ENCODE assay signal across 17 cellular contexts in the genomic region with DNA sequence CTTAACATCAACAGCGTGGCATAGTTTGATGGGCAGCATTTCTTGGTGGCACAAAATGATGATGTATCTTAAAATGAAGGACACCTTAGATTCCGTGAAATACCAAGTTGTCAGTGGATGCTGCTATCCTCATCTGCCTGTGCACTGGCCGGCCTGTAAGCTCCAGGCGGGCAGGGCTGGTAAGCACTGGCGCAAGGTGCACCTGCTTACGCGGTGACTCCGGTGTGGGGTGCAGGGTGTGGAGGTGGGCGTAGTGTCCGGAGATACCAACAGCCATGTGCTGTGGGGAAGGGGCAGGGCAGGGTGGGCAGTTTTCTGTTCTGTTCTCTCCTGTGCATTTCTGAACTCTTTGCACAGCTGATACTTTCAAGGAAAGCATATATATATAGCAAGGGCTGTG.
DNase-seq lines count a peak whose midpoint lies in the region; ATAC-seq and TF ChIP-seq lines count a peak whose summit lies in the region.
"Had no signal": no experiment of that assay in that cellular context is flagged by ENCODE, and none has a peak within 500 bp of the region (broad histone marks: within the 10 kb centered on the region; RNA-seq: fewer than 3 reads in every experiment).

No MANE protein-coding gene starts in this region.

- peak; percentile 57 for DNase-seq in Right ventricle myocardium inferior (ENCODE audit: missing footprints)
- no peak for DNase-seq in left ventricle myocardium inferior
- DNase-seq in H9: no peak
- DNase-seq in neuronal stem cell (ENCODE audit: low spot score): no peak
- DNase-seq in trophoblast cell: no peak
- no peak for DNase-seq in activated CD8-positive, alpha-beta memory T cell treated with anti-CD3 and anti-CD28 coated beads, Interleukin-2, amount 50 U/mL, for 48 hours
- DNase-seq: ACHN; BE2C; C1 segment of cervical spinal cord; CD4-positive, CD25-positive, alpha-beta regulatory T cell; GOT3 had no signal

- H3K27me3 ChIP-seq in left ventricle myocardium inferior (ENCODE audit: low read depth) (no peaks in the 10 kb centered on the region), H9 (ENCODE audit: insufficient read depth, low read length) (no peaks in the 10 kb centered on the region), neuronal stem cell (ENCODE audit: control insufficient read depth in 3 of 3, insufficient read depth in 3 of 3, low read depth in 1 of 3, low read length in 3 of 3) (no peaks in the 10 kb centered on the region), trophoblast cell (ENCODE audit: insufficient read depth, low read length) (no peaks in the 10 kb centered on the region)
- H3K27me3 ChIP-seq: BE2C had no signal

- no peak overlapping the region for H3K56ac ChIP-seq in H9 (ENCODE audit: insufficient read length, low read depth, low read length)

- no peak overlapping the region for H2BK5ac ChIP-seq in H9 (ENCODE audit: insufficient read length, low read length)
- peak overlapping the region; percentile 29 for H2BK5ac ChIP-seq in neuronal stem cell (ENCODE audit: low read length)
- H2BK5ac ChIP-seq in trophoblast cell (ENCODE audit: low read depth, low read length, poor library complexity): no peak overlapping the region

- H3K79me1 ChIP-seq in H9 (ENCODE audit: insufficient read depth, low read depth, low read length, poor library complexity, severe bottlenecking): no peaks in the 10 kb centered on the region
- peaks cover 7% of the 10 kb centered on the region for H3K79me1 ChIP-seq in neuronal stem cell (ENCODE audit: low read depth, low read length)
- no peaks in the 10 kb centered on the region for H3K79me1 ChIP-seq in trophoblast cell (ENCODE audit: low read length)

- H3K4me3 ChIP-seq in left ventricle myocardium inferior (no peak overlapping the region), neuronal stem cell (ENCODE audit: low read length in 2 of 2) (no peak overlapping the region), trophoblast cell (ENCODE audit: low read depth, low read length) (no peak overlapping the region)
- H3K4me3 ChIP-seq: HAP-1 had no signal

- H3K4me2 ChIP-seq in H9 (ENCODE audit: insufficient read depth, insufficient read length, low read length) (no peak overlapping the region), neuronal stem cell (ENCODE audit: insufficient read depth, low read length, poor library complexity, severe bottlenecking) (no peak overlapping the region), trophoblast cell (ENCODE audit: low read length) (no peak overlapping the region)

- H4K8ac ChIP-seq in H9 (replicated peaks; ENCODE audit: insufficient read length, low read depth, low read length): no peak overlapping the region
- no peak overlapping the region for H4K8ac ChIP-seq in neuronal stem cell (ENCODE audit: low read depth, low read length)
- no peak overlapping the region for H4K8ac ChIP-seq in trophoblast cell (ENCODE audit: low read depth, low read length)

- H2AFZ ChIP-seq in H9 (ENCODE audit: low read length) (no peak overlapping the region), neuronal stem cell (ENCODE audit: low read length) (no peak overlapping the region), trophoblast cell (ENCODE audit: insufficient read depth, low read length, poor library complexity) (no peak overlapping the region)

- peaks cover 3% of the 10 kb centered on the region for H3K4me1 ChIP-seq in left ventricle myocardium inferior
- H3K4me1 ChIP-seq in H9 (ENCODE audit: insufficient read depth, low read length): no peaks in the 10 kb centered on the region
- H3K4me1 ChIP-seq in neuronal stem cell (ENCODE audit: control insufficient read depth in 2 of 2, insufficient read depth in 1 of 2, low read depth in 1 of 2, low read length in 2 of 2): peaks cover 1 to 8% of the 10 kb centered on the region in 2 donors
- peaks cover 3 to 7% of the 10 kb centered on the region in 2 experiments for H3K4me1 ChIP-seq in trophoblast cell (ENCODE audit: control insufficient read depth in 1 of 2, insufficient read depth in 2 of 2, low read length in 2 of 2)
- H3K4me1 ChIP-seq: BE2C, HAP-1 had no signal

- H3K23ac ChIP-seq in H9 (ENCODE audit: insufficient read length, low read depth, low read length): no peak overlapping the region
- H3K23ac ChIP-seq in neuronal stem cell (ENCODE audit: low read depth, low read length, poor library complexity): no peak overlapping the region
- H3K23ac ChIP-seq in trophoblast cell (ENCODE audit: low read length): no peak overlapping the region

- no peaks in the 10 kb centered on the region for H3K36me3 ChIP-seq in left ventricle myocardium inferior
- peaks cover 2 to 17% of the 10 kb centered on the region in 2 donors for H3K36me3 ChIP-seq in neuronal stem cell (replicated peaks in 1 of 2; ENCODE audit: control insufficient read depth in 2 of 2, insufficient read depth in 2 of 2, low read length in 2 of 2)
- H3K36me3 ChIP-seq in trophoblast cell (ENCODE audit: control insufficient read depth in 1 of 2, insufficient read depth in 2 of 2, low read length in 2 of 2): peaks cover 0 to 5% of the 10 kb centered on the region in 2 experiments
- H3K36me3 ChIP-seq: BE2C, HAP-1 had no signal

- no peak overlapping the region for H3K18ac ChIP-seq in H9 (ENCODE audit: insufficient read length, low read depth, low read length)
- H3K18ac ChIP-seq in neuronal stem cell (ENCODE audit: low read length): peak overlapping the region; percentile 62
- no peak overlapping the region for H3K18ac ChIP-seq in trophoblast cell (ENCODE audit: low read length)

- no peak overlapping the region for H3T11ph ChIP-seq in H9 (ENCODE audit: low read length)

- H3K4me3 Mint-ChIP-seq in H9 (no peak overlapping the region), brain (no peak overlapping the region)
- H3K4me3 Mint-ChIP-seq: CD4-positive, CD25-positive, alpha-beta regulatory T cell; CD8-positive, alpha-beta memory T cell; IgD-negative memory B cell had no signal

- H3K14ac ChIP-seq in H9 (ENCODE audit: insufficient read depth, low read length) (no peak overlapping the region), neuronal stem cell (ENCODE audit: low read length) (peak overlapping the region; percentile 87), trophoblast cell (ENCODE audit: low read length) (no peak overlapping the region)

- intact Hi-C loops in Right ventricle myocardium inferior (cut with DNase I): no loop called here
- intact Hi-C loops in left ventricle myocardium inferior (cut with micrococcal nuclease): no loop called here

- H2AK5ac ChIP-seq in H9 (ENCODE audit: insufficient read length, low read length) (no peak overlapping the region), neuronal stem cell (ENCODE audit: low read depth, low read length) (peak overlapping the region; percentile 64), trophoblast cell (ENCODE audit: low read length) (no peak overlapping the region)

- no peaks in the 10 kb centered on the region; a peak in 1 of 5 replicates for H3K9me3 Mint-ChIP-seq in H9
- peaks cover 0 to 5% (median 0%) of the 10 kb centered on the region in 5 experiments for H3K9me3 Mint-ChIP-seq in brain
- H3K9me3 Mint-ChIP-seq: CD8-positive, alpha-beta memory T cell; IgD-negative memory B cell had no signal

- no peaks in the 10 kb centered on the region for H4K20me1 ChIP-seq in H9 (ENCODE audit: control insufficient read depth, insufficient read depth, insufficient read length)

- H3K9me3 ChIP-seq in left ventricle myocardium inferior (replicated peaks) (no peaks in the 10 kb centered on the region), H9 (ENCODE audit: control insufficient read depth, low read depth, low read length) (no peaks in the 10 kb centered on the region), neuronal stem cell (replicated peaks in 1 of 2; ENCODE audit: control insufficient read depth in 2 of 2, insufficient read depth in 1 of 2, low read depth in 1 of 2, low read length in 2 of 2) (peaks cover 0 to 2% of the 10 kb centered on the region in 2 donors), trophoblast cell (ENCODE audit: insufficient read depth, low read depth, low read length) (peaks cover 6% of the 10 kb centered on the region)
- H3K9me3 ChIP-seq: BE2C, Caco-2, HAP-1 had no signal

- no peaks in the 10 kb centered on the region for H3K79me2 ChIP-seq in H9 (ENCODE audit: insufficient read depth, low read length)
- H3K79me2 ChIP-seq in trophoblast cell (ENCODE audit: control insufficient read depth, insufficient read depth, low read length, poor library complexity): no peaks in the 10 kb centered on the region

- H2BK20ac ChIP-seq in H9 (ENCODE audit: low read depth, low read length, poor library complexity, severe bottlenecking): no peak overlapping the region

- H4K91ac ChIP-seq in H9 (ENCODE audit: insufficient read length, low read depth, low read length) (no peak overlapping the region), neuronal stem cell (ENCODE audit: low read depth, low read length, poor library complexity) (no peak overlapping the region), trophoblast cell (ENCODE audit: low read depth, low read length) (no peak overlapping the region)

- no peaks in the 10 kb centered on the region; the same call in 1 of the 2 replicates for H3K27me3 Mint-ChIP-seq in H9 (ENCODE audit: low read depth)
- no peaks in the 10 kb centered on the region for H3K27me3 Mint-ChIP-seq in brain
- H3K27me3 Mint-ChIP-seq: CD4-positive, CD25-positive, alpha-beta regulatory T cell; CD8-positive, alpha-beta memory T cell had no signal

- no peaks in the 10 kb centered on the region for H3K36me3 Mint-ChIP-seq in H9 (ENCODE audit: insufficient read depth in 1 of 3, low read depth in 3 of 3)
- H3K36me3 Mint-ChIP-seq in brain: no peaks in the 10 kb centered on the region
- H3K36me3 Mint-ChIP-seq: CD4-positive, CD25-positive, alpha-beta regulatory T cell; CD8-positive, alpha-beta memory T cell had no signal

- H3K4ac ChIP-seq in H9 (ENCODE audit: low read depth, low read length) (no peak overlapping the region), neuronal stem cell (ENCODE audit: low read length) (no peak overlapping the region), trophoblast cell (ENCODE audit: low read depth, low read length) (no peak overlapping the region)

- no peak overlapping the region for H4K12ac ChIP-seq in trophoblast cell (ENCODE audit: low read depth, low read length)

- H3K27ac Mint-ChIP-seq in H9 (peak overlapping the region in 2 of 3 experiments; percentile 47 to 87; a peak in 3 of 7 replicates), brain (peak overlapping the region in 3 of 5 experiments; percentile 41 to 90 (median 78))
- H3K27ac Mint-ChIP-seq: CD4-positive, CD25-positive, alpha-beta regulatory T cell; CD8-positive, alpha-beta memory T cell; IgD-negative memory B cell had no signal

- TF ChIP-seq CTCF in left ventricle myocardium inferior (IDR thresholded peaks at IDR 0.05; ENCODE audit: borderline replicate concordance): no peak
- no peak for TF ChIP-seq CTCF in H9 (conservative IDR thresholded peaks at IDR 0.05)
- no peak for TF ChIP-seq CTCF in brain (conservative IDR thresholded peaks at IDR 0.05)

- H2BK15ac ChIP-seq in H9 (ENCODE audit: low read depth, low read length) (no peak overlapping the region), neuronal stem cell (ENCODE audit: low read length) (no peak overlapping the region)

- H3K23me2 ChIP-seq in H9 (ENCODE audit: insufficient read length, low read depth, low read length, poor library complexity, severe bottlenecking): no peaks in the 10 kb centered on the region

- H4K5ac ChIP-seq in H9 (ENCODE audit: insufficient read length, low read depth, low read length): no peak overlapping the region

- WGBS in H9 (ENCODE audit: extremely low coverage, insufficient read length, low lambda C conversion rate): no CpG with 5 or more reads among the region's 10 CpGs
- WGBS in neuronal stem cell (ENCODE audit: extremely low coverage in 2 of 2, insufficient read length in 2 of 2, insufficient replicate concordance in 1 of 2), 2 donors: no CpG with 5 or more reads among the region's 10 CpGs
- no CpG with 5 or more reads among the region's 10 CpGs for WGBS in trophoblast cell (ENCODE audit: extremely low coverage, insufficient coverage, insufficient read length)

- no peak overlapping the region for H3K27ac ChIP-seq in left ventricle myocardium inferior (replicated peaks)
- H3K27ac ChIP-seq in H9 (ENCODE audit: insufficient read length, low read depth, low read length): no peak overlapping the region
- no peak overlapping the region for H3K27ac ChIP-seq in neuronal stem cell (replicated peaks; ENCODE audit: low read length)
- no peak overlapping the region for H3K27ac ChIP-seq in trophoblast cell (ENCODE audit: low read depth, low read length)

- H2BK120ac ChIP-seq in H9 (ENCODE audit: low read depth, low read length, poor library complexity, severe bottlenecking) (no peak overlapping the region), neuronal stem cell (ENCODE audit: low read depth, low read length) (no peak overlapping the region), trophoblast cell (ENCODE audit: insufficient read depth, low read length, poor library complexity) (no peak overlapping the region)

- H3K9ac ChIP-seq in H9 (ENCODE audit: extremely low read depth, insufficient read length, low read length) (no peak overlapping the region), neuronal stem cell (ENCODE audit: low read depth, low read length, poor library complexity) (peak overlapping the region; percentile 78), trophoblast cell (ENCODE audit: low read length) (no peak overlapping the region)

- H3K4me1 Mint-ChIP-seq in H9 (peaks cover 7 to 16% of the 10 kb centered on the region in 2 experiments), brain (peaks cover 10% of the 10 kb centered on the region)

- no peak overlapping the region for H2BK12ac ChIP-seq in H9 (ENCODE audit: insufficient read length, low read depth, low read length)
- peak overlapping the region; percentile 65 for H2BK12ac ChIP-seq in neuronal stem cell (ENCODE audit: low read length)
- H2BK12ac ChIP-seq in trophoblast cell (ENCODE audit: low read length): no peak overlapping the region

- no peak for ATAC-seq in Right ventricle myocardium inferior
- ATAC-seq: HepG2 had no signal
